ENCODE assay signal across 1 cellular context in the genomic region with DNA sequence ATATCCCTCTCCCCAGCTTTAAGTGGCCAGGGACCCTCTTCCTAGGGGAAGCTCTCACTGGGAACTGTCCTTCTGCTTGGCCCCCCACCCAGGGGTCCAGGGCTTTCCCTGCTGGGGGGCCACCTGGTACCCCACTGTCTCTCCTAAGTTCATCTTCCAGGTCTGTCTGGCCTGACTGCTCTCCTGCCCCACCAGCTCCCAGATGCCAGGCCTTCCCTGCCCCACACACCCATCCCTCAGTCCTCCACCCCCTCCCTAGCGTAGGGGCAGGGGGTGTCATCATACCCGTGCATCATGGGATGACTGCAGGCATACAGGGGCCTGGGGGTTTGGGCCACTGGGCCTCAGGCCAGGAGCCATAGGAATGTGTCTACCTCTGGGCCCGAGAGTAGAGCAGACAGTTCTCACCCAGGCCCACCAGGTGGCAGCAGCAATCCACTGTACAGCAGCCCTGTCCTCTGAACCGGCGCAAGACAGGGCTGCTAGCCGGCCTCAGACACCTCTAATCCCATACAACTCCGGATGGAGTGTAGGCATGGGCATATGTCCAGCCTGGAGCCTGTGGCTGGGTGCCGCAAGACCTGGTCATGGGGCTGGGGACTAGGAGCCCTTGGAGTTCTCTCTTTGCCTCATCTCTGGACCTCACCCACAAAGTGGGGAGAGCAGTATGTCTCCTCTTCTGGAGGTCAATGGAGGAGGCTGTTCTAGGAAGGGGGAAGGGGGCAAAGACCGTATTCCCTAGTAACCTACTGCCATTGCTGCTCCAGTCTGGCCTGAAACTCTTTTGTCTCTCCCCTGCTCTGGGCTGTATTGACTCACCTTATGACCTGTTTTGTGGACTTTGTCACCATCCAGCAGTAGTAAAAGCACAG.
A peak's percentile ranks its signal among the peaks of the same experiment; 100 is the strongest.
TF ChIP-seq lines count a peak whose summit lies in the region.

No MANE protein-coding gene starts in this region.

TF ChIP-seq in HEK293, 187 proteins besides CTCF, POLR2A, EP300 and RAD21 (continued from another document):
- peak; percentile 54 for TF ChIP-seq ZFHX2 (tag by site-specific recombination; conservative IDR thresholded peaks at IDR 0.05)
- 0 out of 2 replicates have a peak, but pooled peaks have one; percentile 20 for TF ChIP-seq BCL11B (tag by site-specific recombination; IDR thresholded peaks at IDR 0.05; ENCODE audit: low read depth)
- TF ChIP-seq ZNF2 (tag by site-specific recombination; IDR thresholded peaks at IDR 0.05): 0 out of 2 replicates have a peak, but pooled peaks have one; percentile 64
- no peak for TF ChIP-seq ZNF274 (IDR thresholded peaks at IDR 0.05; ENCODE audit: low read length)
- TF ChIP-seq ZNF274 (tag by site-specific recombination; IDR thresholded peaks at IDR 0.05; ENCODE audit: borderline replicate concordance): 0 out of 2 replicates have a peak, but pooled peaks have one; percentile 39
- peak; percentile 68 for TF ChIP-seq ZBTB17 (tag by site-specific recombination; IDR thresholded peaks at IDR 0.05)
- no peak for TF ChIP-seq ZNF175 (tag by site-specific recombination; IDR thresholded peaks at IDR 0.05)
- no peak for TF ChIP-seq ZNF837 (tag by site-specific recombination; IDR thresholded peaks at IDR 0.05)
- peak; percentile 92 for TF ChIP-seq ZSCAN30 (tag by site-specific recombination; IDR thresholded peaks at IDR 0.05)
- 0 out of 2 replicates have a peak, but pooled peaks have one; percentile 46 for TF ChIP-seq ZEB2 (tag by site-specific recombination; IDR thresholded peaks at IDR 0.05)
- TF ChIP-seq, protein P1, sequence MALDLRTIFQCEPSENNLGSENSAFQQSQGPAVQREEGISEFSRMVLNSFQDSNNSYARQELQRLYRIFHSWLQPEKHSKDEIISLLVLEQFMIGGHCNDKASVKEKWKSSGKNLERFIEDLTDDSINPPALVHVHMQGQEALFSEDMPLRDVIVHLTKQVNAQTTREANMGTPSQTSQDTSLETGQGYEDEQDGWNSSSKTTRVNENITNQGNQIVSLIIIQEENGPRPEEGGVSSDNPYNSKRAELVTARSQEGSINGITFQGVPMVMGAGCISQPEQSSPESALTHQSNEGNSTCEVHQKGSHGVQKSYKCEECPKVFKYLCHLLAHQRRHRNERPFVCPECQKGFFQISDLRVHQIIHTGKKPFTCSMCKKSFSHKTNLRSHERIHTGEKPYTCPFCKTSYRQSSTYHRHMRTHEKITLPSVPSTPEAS (tag by site-specific recombination; IDR thresholded peaks at IDR 0.05): peak; percentile 63
- peak; percentile 48; the same call in 1 of the 2 replicates for TF ChIP-seq SP7 (tag by site-specific recombination; IDR thresholded peaks at IDR 0.05)
- TF ChIP-seq, protein P2, sequence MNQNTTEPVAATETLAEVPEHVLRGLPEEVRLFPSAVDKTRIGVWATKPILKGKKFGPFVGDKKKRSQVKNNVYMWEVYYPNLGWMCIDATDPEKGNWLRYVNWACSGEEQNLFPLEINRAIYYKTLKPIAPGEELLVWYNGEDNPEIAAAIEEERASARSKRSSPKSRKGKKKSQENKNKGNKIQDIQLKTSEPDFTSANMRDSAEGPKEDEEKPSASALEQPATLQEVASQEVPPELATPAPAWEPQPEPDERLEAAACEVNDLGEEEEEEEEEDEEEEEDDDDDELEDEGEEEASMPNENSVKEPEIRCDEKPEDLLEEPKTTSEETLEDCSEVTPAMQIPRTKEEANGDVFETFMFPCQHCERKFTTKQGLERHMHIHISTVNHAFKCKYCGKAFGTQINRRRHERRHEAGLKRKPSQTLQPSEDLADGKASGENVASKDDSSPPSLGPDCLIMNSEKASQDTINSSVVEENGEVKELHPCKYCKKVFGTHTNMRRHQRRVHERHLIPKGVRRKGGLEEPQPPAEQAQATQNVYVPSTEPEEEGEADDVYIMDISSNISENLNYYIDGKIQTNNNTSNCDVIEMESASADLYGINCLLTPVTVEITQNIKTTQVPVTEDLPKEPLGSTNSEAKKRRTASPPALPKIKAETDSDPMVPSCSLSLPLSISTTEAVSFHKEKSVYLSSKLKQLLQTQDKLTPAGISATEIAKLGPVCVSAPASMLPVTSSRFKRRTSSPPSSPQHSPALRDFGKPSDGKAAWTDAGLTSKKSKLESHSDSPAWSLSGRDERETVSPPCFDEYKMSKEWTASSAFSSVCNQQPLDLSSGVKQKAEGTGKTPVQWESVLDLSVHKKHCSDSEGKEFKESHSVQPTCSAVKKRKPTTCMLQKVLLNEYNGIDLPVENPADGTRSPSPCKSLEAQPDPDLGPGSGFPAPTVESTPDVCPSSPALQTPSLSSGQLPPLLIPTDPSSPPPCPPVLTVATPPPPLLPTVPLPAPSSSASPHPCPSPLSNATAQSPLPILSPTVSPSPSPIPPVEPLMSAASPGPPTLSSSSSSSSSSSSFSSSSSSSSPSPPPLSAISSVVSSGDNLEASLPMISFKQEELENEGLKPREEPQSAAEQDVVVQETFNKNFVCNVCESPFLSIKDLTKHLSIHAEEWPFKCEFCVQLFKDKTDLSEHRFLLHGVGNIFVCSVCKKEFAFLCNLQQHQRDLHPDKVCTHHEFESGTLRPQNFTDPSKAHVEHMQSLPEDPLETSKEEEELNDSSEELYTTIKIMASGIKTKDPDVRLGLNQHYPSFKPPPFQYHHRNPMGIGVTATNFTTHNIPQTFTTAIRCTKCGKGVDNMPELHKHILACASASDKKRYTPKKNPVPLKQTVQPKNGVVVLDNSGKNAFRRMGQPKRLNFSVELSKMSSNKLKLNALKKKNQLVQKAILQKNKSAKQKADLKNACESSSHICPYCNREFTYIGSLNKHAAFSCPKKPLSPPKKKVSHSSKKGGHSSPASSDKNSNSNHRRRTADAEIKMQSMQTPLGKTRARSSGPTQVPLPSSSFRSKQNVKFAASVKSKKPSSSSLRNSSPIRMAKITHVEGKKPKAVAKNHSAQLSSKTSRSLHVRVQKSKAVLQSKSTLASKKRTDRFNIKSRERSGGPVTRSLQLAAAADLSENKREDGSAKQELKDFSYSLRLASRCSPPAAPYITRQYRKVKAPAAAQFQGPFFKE (tag by site-specific recombination; IDR thresholded peaks at IDR 0.05; ENCODE audit: borderline replicate concordance): 0 out of 2 replicates have a peak, but pooled peaks have one; percentile 20
- 0 out of 2 replicates have a peak, but pooled peaks have one; percentile 22 for TF ChIP-seq ZNF335 (tag by site-specific recombination; conservative IDR thresholded peaks at IDR 0.05)
- TF ChIP-seq KLF7 (tag by site-specific recombination; IDR thresholded peaks at IDR 0.05; ENCODE audit: borderline replicate concordance): no peak
- peak; percentile 52; the same call in 1 of the 2 replicates for TF ChIP-seq ZNF391 (tag by site-specific recombination; IDR thresholded peaks at IDR 0.05; ENCODE audit: borderline replicate concordance, low read depth)
- TF ChIP-seq, protein P3, sequence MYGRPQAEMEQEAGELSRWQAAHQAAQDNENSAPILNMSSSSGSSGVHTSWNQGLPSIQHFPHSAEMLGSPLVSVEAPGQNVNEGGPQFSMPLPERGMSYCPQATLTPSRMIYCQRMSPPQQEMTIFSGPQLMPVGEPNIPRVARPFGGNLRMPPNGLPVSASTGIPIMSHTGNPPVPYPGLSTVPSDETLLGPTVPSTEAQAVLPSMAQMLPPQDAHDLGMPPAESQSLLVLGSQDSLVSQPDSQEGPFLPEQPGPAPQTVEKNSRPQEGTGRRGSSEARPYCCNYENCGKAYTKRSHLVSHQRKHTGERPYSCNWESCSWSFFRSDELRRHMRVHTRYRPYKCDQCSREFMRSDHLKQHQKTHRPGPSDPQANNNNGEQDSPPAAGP (tag by site-specific recombination; IDR thresholded peaks at IDR 0.05): peak; percentile 53; the same call in 1 of the 2 replicates
- no peak for TF ChIP-seq ZNF302 (tag by site-specific recombination; IDR thresholded peaks at IDR 0.05; ENCODE audit: low read depth)
- peak; percentile 25; the same call in 1 of the 2 replicates for TF ChIP-seq ZNF341 (tag by site-specific recombination; IDR thresholded peaks at IDR 0.05; ENCODE audit: low read depth)
- peak; percentile 64 for TF ChIP-seq GLIS2 (tag by site-specific recombination; IDR thresholded peaks at IDR 0.05)
- TF ChIP-seq, protein P4, sequence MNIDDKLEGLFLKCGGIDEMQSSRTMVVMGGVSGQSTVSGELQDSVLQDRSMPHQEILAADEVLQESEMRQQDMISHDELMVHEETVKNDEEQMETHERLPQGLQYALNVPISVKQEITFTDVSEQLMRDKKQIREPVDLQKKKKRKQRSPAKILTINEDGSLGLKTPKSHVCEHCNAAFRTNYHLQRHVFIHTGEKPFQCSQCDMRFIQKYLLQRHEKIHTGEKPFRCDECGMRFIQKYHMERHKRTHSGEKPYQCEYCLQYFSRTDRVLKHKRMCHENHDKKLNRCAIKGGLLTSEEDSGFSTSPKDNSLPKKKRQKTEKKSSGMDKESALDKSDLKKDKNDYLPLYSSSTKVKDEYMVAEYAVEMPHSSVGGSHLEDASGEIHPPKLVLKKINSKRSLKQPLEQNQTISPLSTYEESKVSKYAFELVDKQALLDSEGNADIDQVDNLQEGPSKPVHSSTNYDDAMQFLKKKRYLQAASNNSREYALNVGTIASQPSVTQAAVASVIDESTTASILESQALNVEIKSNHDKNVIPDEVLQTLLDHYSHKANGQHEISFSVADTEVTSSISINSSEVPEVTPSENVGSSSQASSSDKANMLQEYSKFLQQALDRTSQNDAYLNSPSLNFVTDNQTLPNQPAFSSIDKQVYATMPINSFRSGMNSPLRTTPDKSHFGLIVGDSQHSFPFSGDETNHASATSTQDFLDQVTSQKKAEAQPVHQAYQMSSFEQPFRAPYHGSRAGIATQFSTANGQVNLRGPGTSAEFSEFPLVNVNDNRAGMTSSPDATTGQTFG (tag by site-specific recombination; IDR thresholded peaks at IDR 0.05; ENCODE audit: borderline replicate concordance): no peak
